Comparison of ENCODE assay signal across 19 cellular contexts in the genomic region with DNA sequence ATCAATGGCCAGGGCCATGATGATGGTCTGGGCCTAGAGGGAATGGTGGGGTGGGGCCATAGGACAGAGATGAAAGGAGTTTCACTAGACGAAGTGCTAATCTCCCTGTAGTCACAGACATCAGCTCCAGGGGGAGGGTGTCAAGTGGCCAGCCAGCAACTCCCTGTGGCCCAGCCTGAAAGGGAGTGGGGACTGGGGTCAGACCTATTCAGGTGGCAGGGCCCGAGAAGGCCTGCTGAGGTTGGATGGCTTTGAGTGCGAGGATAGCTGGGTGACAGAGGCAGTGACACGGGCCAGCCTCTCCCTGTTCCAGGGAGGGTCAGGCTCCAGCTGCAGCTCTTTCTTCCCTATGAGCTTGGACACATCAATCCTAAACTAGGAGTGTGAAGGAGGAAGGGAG. TPM values are rescaled to one million over a fixed set of nuclear protein-coding genes. Genes with fewer than 3 reads are reported as not detected.
DNase-seq lines count a peak whose midpoint lies in the region; ATAC-seq and TF ChIP-seq lines count a peak whose summit lies in the region.
"Had no signal": no experiment of that assay in that cellular context is flagged by ENCODE, and none has a peak within 500 bp of the region (broad histone marks: within the 10 kb centered on the region; RNA-seq: fewer than 3 reads in every experiment).

No MANE protein-coding gene starts in this region.

- no peaks in the 10 kb centered on the region for H3K9me3 ChIP-seq in esophagus squamous epithelium
- H3K9me3 ChIP-seq: pancreas, SJCRH30, uterus had no signal

- no peaks in the 10 kb centered on the region for H3K27me3 Mint-ChIP-seq in activated T-cell treated with anti-CD3 and anti-CD28 coated beads, Interleukin-2, amount 50 U/mL, for 72 hours (ENCODE audit: low read depth)
- H3K27me3 Mint-ChIP-seq in activated B cell treated with CpG ODN at 0.5 μM for 24 hours (no peaks in the 10 kb centered on the region), immature natural killer cell (ENCODE audit: low read depth in 3 of 3) (peaks cover 0 to 5% (median 0%) of the 10 kb centered on the region in 3 donors)
- H3K27me3 Mint-ChIP-seq in stimulated activated memory B cell treated with anti-CD40 and anti-IgM and Interleukin-4, amounts not matched to agents 10 μg/mL and 1 μg/mL and 100 μg/mL, for 72 hours, result no peaks in the 10 kb centered on the region

- no peak overlapping the region for H3K4me3 ChIP-seq in esophagus squamous epithelium
- H3K4me3 ChIP-seq: pancreas, SJCRH30, uterus had no signal

- peaks cover 21 to 96% (median 36%) of the 10 kb centered on the region in 3 donors for H3K36me3 ChIP-seq in esophagus squamous epithelium
- H3K36me3 ChIP-seq: uterus had no signal

- TF ChIP-seq POLR2A in esophagus squamous epithelium (IDR thresholded peaks at IDR 0.05), result no peak

- H3K36me3 Mint-ChIP-seq in activated T-cell treated with anti-CD3 and anti-CD28 coated beads, Interleukin-2, amount 50 U/mL, for 72 hours (ENCODE audit: insufficient read depth in 2 of 2), result peaks cover 4 to 22% of the 10 kb centered on the region in 2 donors
- peaks cover 67% of the 10 kb centered on the region for H3K36me3 Mint-ChIP-seq in activated B cell treated with CpG ODN at 0.5 μM for 24 hours (ENCODE audit: low read depth)
- peaks cover 35% of the 10 kb centered on the region for H3K36me3 Mint-ChIP-seq in stimulated activated memory B cell treated with anti-CD40 and anti-IgM and Interleukin-4, amounts not matched to agents 10 μg/mL and 1 μg/mL and 100 μg/mL, for 72 hours
- peaks cover 0 to 17% (median 0%) of the 10 kb centered on the region in 3 donors for H3K36me3 Mint-ChIP-seq in immature natural killer cell

- ATAC-seq in activated T-cell treated with anti-CD3 and anti-CD28 coated beads, Interleukin-2, amount 50 U/mL, for 72 hours (replicated peaks in 1 of 2), result no peak
- ATAC-seq in activated B cell treated with CpG ODN at 0.5 μM for 24 hours (ENCODE audit: low read depth), result no peak
- ATAC-seq in stimulated activated memory B cell treated with anti-CD40 and anti-IgM and Interleukin-4, amounts not matched to agents 10 μg/mL and 1 μg/mL and 100 μg/mL, for 72 hours, result no peak
- ATAC-seq: pancreas had no signal

- 64 to 74% methylated on average over 4 of the region's 4 CpGs for WGBS in esophagus squamous epithelium, 2 donors

- intact Hi-C loops in activated B cell treated with CpG ODN at 0.5 μM for 24 hours (cut with micrococcal nuclease) (no loop called here), esophagus squamous epithelium (cut with DNase I) (no loop called here)

- H3K27me3 ChIP-seq in esophagus squamous epithelium, result no peaks in the 10 kb centered on the region
- H3K27me3 ChIP-seq: pancreas, SJCRH30, uterus had no signal

- peaks cover 5% of the 10 kb centered on the region for H3K4me1 Mint-ChIP-seq in activated T-cell treated with anti-CD3 and anti-CD28 coated beads, Interleukin-2, amount 50 U/mL, for 72 hours (ENCODE audit: low read depth)
- H3K4me1 Mint-ChIP-seq in activated B cell treated with CpG ODN at 0.5 μM for 24 hours (peaks cover 21% of the 10 kb centered on the region), immature natural killer cell (peaks cover 18 to 26% of the 10 kb centered on the region in 2 donors)
- peaks cover 68% of the 10 kb centered on the region for H3K4me1 Mint-ChIP-seq in stimulated activated memory B cell treated with anti-CD40 and anti-IgM and Interleukin-4, amounts not matched to agents 10 μg/mL and 1 μg/mL and 100 μg/mL, for 72 hours

- H3K9me3 Mint-ChIP-seq in activated T-cell treated with anti-CD3 and anti-CD28 coated beads, Interleukin-2, amount 50 U/mL, for 72 hours, result no peaks in the 10 kb centered on the region
- H3K9me3 Mint-ChIP-seq in activated B cell treated with CpG ODN at 0.5 μM for 24 hours (no peaks in the 10 kb centered on the region), immature natural killer cell (no peaks in the 10 kb centered on the region)
- no peaks in the 10 kb centered on the region for H3K9me3 Mint-ChIP-seq in stimulated activated memory B cell treated with anti-CD40 and anti-IgM and Interleukin-4, amounts not matched to agents 10 μg/mL and 1 μg/mL and 100 μg/mL, for 72 hours

- CTCF ChIA-PET in activated B cell treated with CpG ODN at 0.5 μM for 24 hours (lab: Charles Lee), result interaction anchor here (1.6 kb wide), 1 partner anchor 66 kb away, joined by 4 read pairs; no protein-coding TSS in a partner anchor

- no peak for DNase-seq in activated T-cell treated with anti-CD3 and anti-CD28 coated beads, Interleukin-2, amount 50 U/mL, for 72 hours
- DNase-seq in activated T-cell treated with anti-CD3 and anti-CD28 coated beads, Interleukin-2, amount 50 U/mL, for 1 hour, result no peak
- no peak for DNase-seq in activated B cell treated with CpG ODN at 0.5 μM for 24 hours
- no peak for DNase-seq in esophagus squamous epithelium (lab: John Stamatoyannopoulos, UW)
- DNase-seq in NCI-H1436 treated with DMSO at 0.1 percent for 48 hours (lab: John Stamatoyannopoulos, UW), result no peak
- no peak for DNase-seq in DMS79 (lab: John Stamatoyannopoulos, UW)
- DNase-seq in immature natural killer cell, result no peak
- DNase-seq: activated CD4-positive, alpha-beta T cell treated with anti-CD3 and anti-CD28 coated beads for 48 hours; activated T-cell treated with anti-CD3 and anti-CD28 coated beads, Interleukin-2, amount 50 U/mL, for 48 hours; amniotic stem cell; C1 segment of cervical spinal cord; foreskin melanocyte; IMR-90; NCI-H2029; pancreas; SJCRH30; T1000; uterus had no signal

- peaks cover 6 to 71% (median 27%) of the 10 kb centered on the region in 3 donors for H3K4me1 ChIP-seq in esophagus squamous epithelium
- H3K4me1 ChIP-seq: pancreas had no signal

- H3K27ac Mint-ChIP-seq in activated T-cell treated with anti-CD3 and anti-CD28 coated beads, Interleukin-2, amount 50 U/mL, for 72 hours, result peak overlapping the region; percentile 26
- H3K27ac Mint-ChIP-seq in activated B cell treated with CpG ODN at 0.5 μM for 24 hours (peak overlapping the region; percentile 37), immature natural killer cell (peak overlapping the region in 2 of 6 donors; percentile 40 to 69)
- H3K27ac Mint-ChIP-seq in stimulated activated memory B cell treated with anti-CD40 and anti-IgM and Interleukin-4, amounts not matched to agents 10 μg/mL and 1 μg/mL and 100 μg/mL, for 72 hours, result peak overlapping the region; percentile 58

- TF ChIP-seq CTCF in activated B cell treated with CpG ODN at 0.5 μM for 24 hours (IDR thresholded peaks at IDR 0.05), result no peak
- TF ChIP-seq CTCF in esophagus squamous epithelium (IDR thresholded peaks at IDR 0.05), result no peak

- H3K4me3 Mint-ChIP-seq in activated T-cell treated with anti-CD3 and anti-CD28 coated beads, Interleukin-2, amount 50 U/mL, for 72 hours, result no peak overlapping the region
- H3K4me3 Mint-ChIP-seq in activated B cell treated with CpG ODN at 0.5 μM for 24 hours, result no peak overlapping the region
- H3K4me3 Mint-ChIP-seq in stimulated activated memory B cell treated with anti-CD40 and anti-IgM and Interleukin-4, amounts not matched to agents 10 μg/mL and 1 μg/mL and 100 μg/mL, for 72 hours, result no peak overlapping the region
- H3K4me3 Mint-ChIP-seq in immature natural killer cell, result no peak overlapping the region

- peak overlapping the region in 3 of 4 donors; percentile 31 to 44 (median 38) for H3K27ac ChIP-seq in esophagus squamous epithelium
- H3K27ac ChIP-seq: pancreas, SJCRH30, uterus had no signal

- POLR2A ChIA-PET in activated B cell treated with CpG ODN at 0.5 μM for 24 hours (lab: Charles Lee), result interaction anchor here (0.6 to 1.6 kb wide), 2 partner anchors 10 to 11 kb away, joined by 3 to 6 read pairs; no protein-coding TSS in a partner anchor

RNA-seq across cellular contexts. Expression of a gene that starts 11.0 kb away (rescaled TPM):
- 10 to 100 TPM; 32.5 TPM for total RNA-seq in activated T-cell treated with anti-CD3 and anti-CD28 coated beads, Interleukin-2, amount 50 U/mL, for 72 hours
- total RNA-seq in activated B cell treated with CpG ODN at 0.5 μM for 24 hours (53.7 and 60.3 TPM in 2 replicates), esophagus squamous epithelium (10 to 100 TPM; 15.7 to 30.5 (median 21.0) TPM)
- polyA plus RNA-seq in immature natural killer cell, result 10 to 100 TPM in 1 of 3 donors, 1 to 10 TPM in 2; 5.9 to 23.6 (median 8.6) TPM

RNA-seq across cellular contexts. Expression of a gene that starts 32.9 kb away (rescaled TPM):
- total RNA-seq in activated T-cell treated with anti-CD3 and anti-CD28 coated beads, Interleukin-2, amount 50 U/mL, for 72 hours, result 10 to 100 TPM; 69.2 to 77.4 TPM
- total RNA-seq in activated B cell treated with CpG ODN at 0.5 μM for 24 hours (47.4 and 54.0 TPM in 2 replicates), esophagus squamous epithelium (10 to 100 TPM; 21.5 to 47.3 (median 41.5) TPM)
- 10 to 100 TPM; 26.4 to 31.0 (median 29.9) TPM for polyA plus RNA-seq in immature natural killer cell

RNA-seq across cellular contexts. Expression of a gene that starts 33.4 kb away (rescaled TPM):
- 10 to 100 TPM; 73.3 to 74.9 TPM for total RNA-seq in activated T-cell treated with anti-CD3 and anti-CD28 coated beads, Interleukin-2, amount 50 U/mL, for 72 hours
- 152 and 153 TPM in 2 replicates for total RNA-seq in activated B cell treated with CpG ODN at 0.5 μM for 24 hours
- 10 to 100 TPM; 83.7 to 90.4 (median 87.0) TPM for total RNA-seq in esophagus squamous epithelium
- 100 to 1,000 TPM in 2 of 3 donors, 10 to 100 TPM in 1; 77.1 to 115 (median 111) TPM for polyA plus RNA-seq in immature natural killer cell

RNA-seq across cellular contexts. Expression of a gene that starts 53.8 kb away (rescaled TPM):
- 1 to 10 TPM; 1.5 to 2.0 TPM for total RNA-seq in activated T-cell treated with anti-CD3 and anti-CD28 coated beads, Interleukin-2, amount 50 U/mL, for 72 hours
- 5.1 and 5.2 TPM in 2 replicates for total RNA-seq in activated B cell treated with CpG ODN at 0.5 μM for 24 hours
- total RNA-seq in esophagus squamous epithelium, result 10 to 100 TPM in 2 of 4 donors, 1 to 10 TPM in 2; 3.0 to 17.4 (median 9.7) TPM
- polyA plus RNA-seq in immature natural killer cell, result 1 to 10 TPM; 1.4 to 3.8 (median 1.8) TPM
